Comparison of ENCODE assay signal across 25 cellular contexts in genomic region chr11:122268601-122269130, GRCh38.
DNase-seq lines count a peak whose midpoint lies in the region; ATAC-seq, FAIRE-seq and TF ChIP-seq lines count a peak whose summit lies in the region.
"Had no signal": no experiment of that assay in that cellular context is flagged by ENCODE, and none has a peak within 500 bp of the region (broad histone marks: within the 10 kb centered on the region; RNA-seq: fewer than 3 reads in every experiment).

No MANE protein-coding gene starts in this region.

- TF ChIP-seq RAD21 in HCT116 (IDR thresholded peaks at IDR 0.05; ENCODE audit: low read depth): no peak

- POLR2A ChIA-PET in HCT116 (lab: Charles Lee): no interaction called here

- 90% methylated on average over 6 of the region's 6 CpGs for WGBS in smooth muscle cell (ENCODE audit: low lambda C conversion rate)

- H3K9me2 ChIP-seq in HCT116 (ENCODE audit: insufficient read depth): no peaks in the 10 kb centered on the region

- ATAC-seq in HCT116 (no peak), GM21529 (IDR thresholded peaks at IDR 0.05; ENCODE audit: unreplicated experiment) (no peak)
- ATAC-seq: A549 had no signal

- no peak for FAIRE-seq in urothelium cell line (lab: Jason Lieb, UNC)
- FAIRE-seq: A549, GM18507 had no signal

- no TSS peak for BruUV-seq in HCT116 (replicated peaks; lab: Mats Ljungman, UMichigan)

- no peak for TF ChIP-seq POLR2A in HCT116 (IDR thresholded peaks at IDR 0.05; ENCODE audit: borderline replicate concordance, extremely low read depth, insufficient read depth, insufficient read length)

- CTCF ChIA-PET in HCT116 (lab: Charles Lee): no interaction called here

- H3K36me3 ChIP-seq in HCT116 (ENCODE audit: control insufficient read depth in 1 of 2, insufficient read depth in 2 of 2, low read length in 2 of 2) (no peaks in the 10 kb centered on the region), smooth muscle cell (ENCODE audit: low read depth) (no peaks in the 10 kb centered on the region)
- H3K36me3 ChIP-seq: BLaER1 treated with 17β-estradiol and CSF1 and Interleukin-3, amounts not matched to agents 10 nM and 100 nM had no signal

- H3K4me2 ChIP-seq in HCT116 (ENCODE audit: low read length): peak overlapping the region; percentile 8; the same call in 1 of the 2 replicates
- no peak overlapping the region for H3K4me2 ChIP-seq in smooth muscle cell
- H3K4me2 ChIP-seq: A549; BLaER1 treated with 17β-estradiol and CSF1 and Interleukin-3, amounts not matched to agents 10 nM and 100 nM had no signal

- no peaks in the 10 kb centered on the region for H4K20me1 ChIP-seq in HCT116 (ENCODE audit: insufficient read depth)
- no peaks in the 10 kb centered on the region for H4K20me1 ChIP-seq in smooth muscle cell (ENCODE audit: low read depth)
- H4K20me1 ChIP-seq: BLaER1 treated with 17β-estradiol and CSF1 and Interleukin-3, amounts not matched to agents 10 nM and 100 nM had no signal

- H3K4me1 ChIP-seq in HCT116 (ENCODE audit: control insufficient read depth in 1 of 2, insufficient read depth in 2 of 2, low read length in 2 of 2) (peaks cover 3 to 11% of the 10 kb centered on the region in 2 experiments; a peak in 3 of 4 replicates), smooth muscle cell (ENCODE audit: low read depth) (no peaks in the 10 kb centered on the region)

- in situ Hi-C loops in SK-MEL-5 (cut with HindIII; ENCODE audit: low pct_unique_long_range_greater_than_20kb, low sequenced_read_pairs): no loop called here
- in situ Hi-C loops in GM13977 (cut with MboI; ENCODE audit: low pct_unique_long_range_greater_than_20kb, low sequenced_read_pairs, unreplicated experiment): no loop called here

- intact Hi-C loops in HCT116 (cut with micrococcal nuclease): no loop called here

- H2AFZ ChIP-seq in HCT116 (ENCODE audit: low read depth, low read length, poor library complexity, severe bottlenecking): no peak overlapping the region
- H2AFZ ChIP-seq in smooth muscle cell (ENCODE audit: low read depth): no peak overlapping the region

- RAD21 ChIA-PET in HCT116 (lab: Charles Lee; ENCODE audit: low non-redundant PET in 1 of 2, low total read pairs in 2 of 2, uncharacterized antibody in 2 of 2, unreplicated experiment in 2 of 2): no interaction called here

- H3K79me2 ChIP-seq in HCT116 (ENCODE audit: insufficient read depth, low read length): no peaks in the 10 kb centered on the region
- no peaks in the 10 kb centered on the region for H3K79me2 ChIP-seq in smooth muscle cell (ENCODE audit: low read depth)

- no peak for TF ChIP-seq CTCF in HCT116 (IDR thresholded peaks at IDR 0.05 in 2 of 3, conservative IDR thresholded peaks at IDR 0.05 in 1 of 3; ENCODE audit: borderline replicate concordance in 1 of 3, insufficient read depth in 1 of 3, low read depth in 2 of 3, low read length in 2 of 3)
- TF ChIP-seq CTCF in GM13977 (IDR thresholded peaks at IDR 0.05; ENCODE audit: extremely low read depth, insufficient read depth, missing control alignments): no peak
- no peak for TF ChIP-seq CTCF in smooth muscle cell (IDR thresholded peaks at IDR 0.05; ENCODE audit: borderline replicate concordance, insufficient read depth, poor library complexity, severe bottlenecking)

- DNase-seq in HCT116 (ENCODE audit: low read depth, low spot score): no peak
- peak; percentile 18 for DNase-seq in M059J (ENCODE audit: low read depth)
- peak; percentile 4 for DNase-seq in SK-MEL-5 (ENCODE audit: low read depth, low spot score)
- peak; percentile 10 for DNase-seq in urothelium cell line (ENCODE audit: low spot score)
- DNase-seq in GM13977 (ENCODE audit: low spot score): no peak
- no peak for DNase-seq in smooth muscle cell (lab: John Stamatoyannopoulos, UW; ENCODE audit: unreplicated experiment)
- DNase-seq: AML-193; CD4-positive, alpha-beta T cell; COR-L47; GOT3; HCEC 1CT; NCI-H1105 treated with DMSO at 0.1 percent for 48 hours; NCI-H146; NCI-H2029; NCI-H446 treated with DMSO at 0.1 percent for 48 hours; NCI-H526; NCI-H82; NK-92 treated with Interleukin-12 subunit alpha and Interleukin-12 subunit beta, amount 100 ng/mL, for 24 hours; RPMI8226; SHP77 had no signal

- no peaks in the 10 kb centered on the region for H3K9me3 ChIP-seq in HCT116 (ENCODE audit: control insufficient read depth in 1 of 2, insufficient read depth in 1 of 2, low read depth in 1 of 2, low read length in 2 of 2)
- no peaks in the 10 kb centered on the region for H3K9me3 ChIP-seq in smooth muscle cell (replicated peaks; ENCODE audit: low read depth)
- H3K9me3 ChIP-seq: A549 had no signal

- H3K9ac ChIP-seq in HCT116 (ENCODE audit: low read length) (no peak overlapping the region), smooth muscle cell (ENCODE audit: low read depth) (no peak overlapping the region)
- H3K9ac ChIP-seq: BLaER1 treated with 17β-estradiol and CSF1 and Interleukin-3, amounts not matched to agents 10 nM and 100 nM had no signal

- H3F3A ChIP-seq in smooth muscle cell (ENCODE audit: low read depth): no peaks in the 10 kb centered on the region

- H3K27ac ChIP-seq in HCT116 (ENCODE audit: low read depth, low read length): no peak overlapping the region
- no peak overlapping the region for H3K27ac ChIP-seq in smooth muscle cell (ENCODE audit: low read depth)
- H3K27ac ChIP-seq: A549; BLaER1 treated with 17β-estradiol and CSF1 and Interleukin-3, amounts not matched to agents 10 nM and 100 nM; SK-N-MC had no signal

- H3K4me3 ChIP-seq in HCT116 (replicated peaks in 1 of 2; ENCODE audit: low read depth in 1 of 2, low read length in 2 of 2): no peak overlapping the region
- no peak overlapping the region for H3K4me3 ChIP-seq in smooth muscle cell
- H3K4me3 ChIP-seq: A549; BLaER1 treated with 17β-estradiol and CSF1 and Interleukin-3, amounts not matched to agents 10 nM and 100 nM; SK-N-MC had no signal

- no peaks in the 10 kb centered on the region for H3K27me3 ChIP-seq in HCT116 (ENCODE audit: insufficient read depth, low read length)
- H3K27me3 ChIP-seq in smooth muscle cell (ENCODE audit: low read depth): no peaks in the 10 kb centered on the region
- H3K27me3 ChIP-seq: BLaER1 treated with 17β-estradiol and CSF1 and Interleukin-3, amounts not matched to agents 10 nM and 100 nM had no signal

TF ChIP-seq in HCT116, 20 proteins besides CTCF, POLR2A, EP300 and RAD21:
- TF ChIP-seq ZBTB33 (IDR thresholded peaks at IDR 0.05; ENCODE audit: extremely low read depth, insufficient replicate concordance, low read length): no peak
- TF ChIP-seq SIN3A (IDR thresholded peaks at IDR 0.05; ENCODE audit: low read depth): no peak
- no peak for TF ChIP-seq ZNF274 (IDR thresholded peaks at IDR 0.05; ENCODE audit: low read depth, low read length)
- TF ChIP-seq, protein P1, sequence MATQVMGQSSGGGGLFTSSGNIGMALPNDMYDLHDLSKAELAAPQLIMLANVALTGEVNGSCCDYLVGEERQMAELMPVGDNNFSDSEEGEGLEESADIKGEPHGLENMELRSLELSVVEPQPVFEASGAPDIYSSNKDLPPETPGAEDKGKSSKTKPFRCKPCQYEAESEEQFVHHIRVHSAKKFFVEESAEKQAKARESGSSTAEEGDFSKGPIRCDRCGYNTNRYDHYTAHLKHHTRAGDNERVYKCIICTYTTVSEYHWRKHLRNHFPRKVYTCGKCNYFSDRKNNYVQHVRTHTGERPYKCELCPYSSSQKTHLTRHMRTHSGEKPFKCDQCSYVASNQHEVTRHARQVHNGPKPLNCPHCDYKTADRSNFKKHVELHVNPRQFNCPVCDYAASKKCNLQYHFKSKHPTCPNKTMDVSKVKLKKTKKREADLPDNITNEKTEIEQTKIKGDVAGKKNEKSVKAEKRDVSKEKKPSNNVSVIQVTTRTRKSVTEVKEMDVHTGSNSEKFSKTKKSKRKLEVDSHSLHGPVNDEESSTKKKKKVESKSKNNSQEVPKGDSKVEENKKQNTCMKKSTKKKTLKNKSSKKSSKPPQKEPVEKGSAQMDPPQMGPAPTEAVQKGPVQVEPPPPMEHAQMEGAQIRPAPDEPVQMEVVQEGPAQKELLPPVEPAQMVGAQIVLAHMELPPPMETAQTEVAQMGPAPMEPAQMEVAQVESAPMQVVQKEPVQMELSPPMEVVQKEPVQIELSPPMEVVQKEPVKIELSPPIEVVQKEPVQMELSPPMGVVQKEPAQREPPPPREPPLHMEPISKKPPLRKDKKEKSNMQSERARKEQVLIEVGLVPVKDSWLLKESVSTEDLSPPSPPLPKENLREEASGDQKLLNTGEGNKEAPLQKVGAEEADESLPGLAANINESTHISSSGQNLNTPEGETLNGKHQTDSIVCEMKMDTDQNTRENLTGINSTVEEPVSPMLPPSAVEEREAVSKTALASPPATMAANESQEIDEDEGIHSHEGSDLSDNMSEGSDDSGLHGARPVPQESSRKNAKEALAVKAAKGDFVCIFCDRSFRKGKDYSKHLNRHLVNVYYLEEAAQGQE (IDR thresholded peaks at IDR 0.05; ENCODE audit: low read depth): no peak
- no peak for TF ChIP-seq ELF1 (IDR thresholded peaks at IDR 0.05; ENCODE audit: borderline replicate concordance, low read depth)
- no peak for TF ChIP-seq EZH2 (IDR thresholded peaks at IDR 0.05)
- TF ChIP-seq FOSL1 (IDR thresholded peaks at IDR 0.05; ENCODE audit: low read depth): no peak
- no peak for TF ChIP-seq TCF7L2 (IDR thresholded peaks at IDR 0.05; ENCODE audit: borderline replicate concordance, extremely low read depth, insufficient read depth, insufficient read length)
- TF ChIP-seq JUND (IDR thresholded peaks at IDR 0.05): no peak
- TF ChIP-seq CEBPB (IDR thresholded peaks at IDR 0.05; ENCODE audit: low read depth): no peak
- no peak for TF ChIP-seq YY1 (IDR thresholded peaks at IDR 0.05; ENCODE audit: extremely low read depth, insufficient replicate concordance, low read depth, low read length)
- TF ChIP-seq SP1 (IDR thresholded peaks at IDR 0.05; ENCODE audit: low read depth): no peak
- TF ChIP-seq CBX3 (IDR thresholded peaks at IDR 0.05; ENCODE audit: low read depth): no peak
- TF ChIP-seq EZH2phosphoT487 (IDR thresholded peaks at IDR 0.05; ENCODE audit: borderline replicate concordance): no peak
- TF ChIP-seq POLR2AphosphoS5 (IDR thresholded peaks at IDR 0.05; ENCODE audit: low read depth, low read length): no peak

Comparison
In these comparisons a context has a peak if more than half of its experiments do, and no peak if none do; other contexts are left out.
1. DNase-seq: peak in M059J (single experiment), SK-MEL-5 (single experiment) and urothelium cell line (single experiment); none in HCT116 (single experiment), GM13977 (single experiment) and smooth muscle cell (single experiment).